Comparison of ENCODE assay signal across 8 cellular contexts in the genomic region with DNA sequence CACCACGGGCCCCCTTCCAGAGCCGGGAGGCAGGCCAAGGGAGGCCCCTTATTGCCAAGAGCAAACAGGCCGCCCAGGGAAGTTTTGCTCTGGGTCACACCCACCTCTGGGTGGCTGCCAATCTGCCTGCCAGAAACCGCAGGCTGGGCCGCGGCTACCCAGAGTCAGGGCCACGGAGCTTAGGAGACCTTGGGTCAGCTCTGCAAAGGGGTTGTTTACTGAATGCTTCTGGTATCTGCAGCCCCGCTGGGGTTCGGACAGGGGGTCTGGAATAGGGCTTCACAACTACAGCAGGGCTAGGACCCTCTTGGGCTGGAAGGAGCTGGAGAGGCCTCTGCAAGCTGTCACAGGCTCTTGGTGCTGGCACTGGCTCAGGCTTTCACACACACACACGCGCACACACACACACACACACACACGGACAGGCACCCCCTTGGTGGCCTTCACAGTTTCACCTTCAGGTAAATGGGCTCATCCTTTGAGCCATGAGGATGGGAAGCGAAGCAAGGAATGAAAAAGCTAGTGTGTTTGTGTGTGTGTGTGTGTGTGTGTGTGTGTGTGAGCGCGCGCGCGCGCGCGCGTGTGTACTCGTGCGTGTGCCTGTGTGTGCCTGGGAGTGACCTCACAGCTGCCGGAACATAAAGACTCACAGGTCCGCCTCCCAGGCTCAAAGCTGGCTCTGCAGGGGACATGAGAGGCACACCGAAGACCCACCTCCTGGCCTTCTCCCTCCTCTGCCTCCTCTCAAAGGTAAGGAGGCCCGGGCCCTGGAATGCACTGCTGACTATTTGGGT. TPM values are rescaled to one million over a fixed set of nuclear protein-coding genes. Genes with fewer than 3 reads are reported as not detected.
A peak's percentile ranks its signal among the peaks of the same experiment; 100 is the strongest.
DNase-seq lines count a peak whose midpoint lies in the region; ATAC-seq, FAIRE-seq and TF ChIP-seq lines count a peak whose summit lies in the region.

A gene with protein sequence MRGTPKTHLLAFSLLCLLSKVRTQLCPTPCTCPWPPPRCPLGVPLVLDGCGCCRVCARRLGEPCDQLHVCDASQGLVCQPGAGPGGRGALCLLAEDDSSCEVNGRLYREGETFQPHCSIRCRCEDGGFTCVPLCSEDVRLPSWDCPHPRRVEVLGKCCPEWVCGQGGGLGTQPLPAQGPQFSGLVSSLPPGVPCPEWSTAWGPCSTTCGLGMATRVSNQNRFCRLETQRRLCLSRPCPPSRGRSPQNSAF (plus strand): TSS at position 669 of the 794 bp plus-strand sequence. CDS start 22 bp downstream, at position 691.

- intact Hi-C loops in left ventricle myocardium superior (cut with micrococcal nuclease): no loop called here

- peak; percentile 67; the same call in 1 of the 2 replicates for TF ChIP-seq EP300 in Ishikawa (IDR thresholded peaks at IDR 0.05; ENCODE audit: borderline replicate concordance)

- peak; percentile 95 for DNase-seq in left ventricle myocardium superior
- peak; percentile 77 for DNase-seq in smooth muscle cell of the brain vasculature (ENCODE audit: low read depth, low spot score)
- DNase-seq in D721Med (ENCODE audit: insufficient read length, low spot score): no peak
- DNase-seq in NK-92 (lab: John Stamatoyannopoulos, UW; ENCODE audit: unreplicated experiment): no peak

- TF ChIP-seq CTCF in VCaP (conservative IDR thresholded peaks at IDR 0.05) (no peak), D721Med (IDR thresholded peaks at IDR 0.05; ENCODE audit: insufficient read depth, missing control alignments) (no peak)

- no peak for FAIRE-seq in D721Med (lab: Jason Lieb, UNC)

- ATAC-seq in left ventricle myocardium superior (peak; percentile 84), HG03095 (IDR thresholded peaks at IDR 0.05; ENCODE audit: unreplicated experiment) (no peak), GM18858 (IDR thresholded peaks at IDR 0.05; ENCODE audit: unreplicated experiment) (no peak)

- peak within 1 kb of the TSS; percentile 56 for H3K27ac ChIP-seq in VCaP

- TF ChIP-seq RAD21 in Ishikawa (IDR thresholded peaks at IDR 0.05; ENCODE audit: low read depth): peak; percentile 8; the same call in 1 of the 2 replicates

TF ChIP-seq in Ishikawa, 13 proteins besides CTCF, POLR2A, EP300 and RAD21:
- peak; percentile 5; the same call in 1 of the 2 replicates for TF ChIP-seq TEAD4 (IDR thresholded peaks at IDR 0.05)
- TF ChIP-seq TAF1 (IDR thresholded peaks at IDR 0.05; ENCODE audit: low read depth): no peak
- peak; percentile 25; the same call in 1 of the 2 replicates for TF ChIP-seq USF1 (IDR thresholded peaks at IDR 0.05)
- TF ChIP-seq FOXM1 (IDR thresholded peaks at IDR 0.05; ENCODE audit: borderline replicate concordance, low read depth): no peak
- TF ChIP-seq, protein P1, sequence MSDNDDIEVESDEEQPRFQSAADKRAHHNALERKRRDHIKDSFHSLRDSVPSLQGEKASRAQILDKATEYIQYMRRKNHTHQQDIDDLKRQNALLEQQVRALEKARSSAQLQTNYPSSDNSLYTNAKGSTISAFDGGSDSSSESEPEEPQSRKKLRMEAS (IDR thresholded peaks at IDR 0.05): 0 out of 2 replicates have a peak, but pooled peaks have one; percentile 21
- no peak for TF ChIP-seq CEBPB (IDR thresholded peaks at IDR 0.05)
- no peak for TF ChIP-seq CREB1 (IDR thresholded peaks at IDR 0.05; ENCODE audit: low read depth)
- no peak for TF ChIP-seq REST (IDR thresholded peaks at IDR 0.05; ENCODE audit: low read depth)
- peak; percentile 94 for TF ChIP-seq ZBTB7A (IDR thresholded peaks at IDR 0.05; ENCODE audit: low read depth)
- peak; percentile 72 for TF ChIP-seq TCF12 (IDR thresholded peaks at IDR 0.05; ENCODE audit: low read depth)
- TF ChIP-seq NFIC (IDR thresholded peaks at IDR 0.05): peak; percentile 95
- no peak for TF ChIP-seq EGR1 (IDR thresholded peaks at IDR 0.05)
- no peak for TF ChIP-seq YY1 (IDR thresholded peaks at IDR 0.05; ENCODE audit: low read depth)

RNA-seq across cellular contexts. Expression of the gene that starts here (rescaled TPM):
- total RNA-seq in left ventricle myocardium superior: 19.5 TPM

Comparison
In these comparisons a context has a peak if more than half of its experiments do, and no peak if none do; other contexts are left out.
1. DNase-seq: peak in left ventricle myocardium superior (single experiment) and smooth muscle cell of the brain vasculature (single experiment); none in D721Med (single experiment) and NK-92 (single experiment).